In genomic region chr2:47539228-47539627, GRCh38 we compare ENCODE assay signal across 20 cellular contexts. TPM values are rescaled to one million over a fixed set of nuclear protein-coding genes. Genes with fewer than 3 reads are reported as not detected.
DNase-seq lines count a peak whose midpoint lies in the region; ATAC-seq and TF ChIP-seq lines count a peak whose summit lies in the region.
"Had no signal": no experiment of that assay in that cellular context is flagged by ENCODE, and none has a peak within 500 bp of the region (broad histone marks: within the 10 kb centered on the region; RNA-seq: fewer than 3 reads in every experiment).

No MANE protein-coding gene starts in this region.

- H3K4me1 Mint-ChIP-seq in chondrocyte (ENCODE audit: low read depth) (peaks cover 11% of the 10 kb centered on the region), neural crest cell (no peaks in the 10 kb centered on the region)
- H3K4me1 Mint-ChIP-seq: memory B cell; naive thymus-derived CD4-positive, alpha-beta T cell had no signal

- H3K79me2 ChIP-seq in Loucy (ENCODE audit: insufficient read depth, low read length) = no peaks in the 10 kb centered on the region

- H3K9me3 Mint-ChIP-seq in chondrocyte (ENCODE audit: low read depth) (no peaks in the 10 kb centered on the region), neural crest cell (no peaks in the 10 kb centered on the region)
- H3K9me3 Mint-ChIP-seq: dendritic cell treated with granulocyte-macrophage colony-stimulating factor and Interleukin-4, amounts not matched to agents 40 ng/mL and 50 ng/mL, for 4 days; naive thymus-derived CD4-positive, alpha-beta T cell had no signal

- no peaks in the 10 kb centered on the region for H3K36me3 ChIP-seq in Loucy (ENCODE audit: insufficient read depth, low read length)
- H3K36me3 ChIP-seq: heart right ventricle had no signal

- no peak overlapping the region for H3K4me2 ChIP-seq in Loucy (ENCODE audit: low read depth, low read length, poor library complexity, severe bottlenecking)

- no peaks in the 10 kb centered on the region for H4K20me1 ChIP-seq in Loucy (ENCODE audit: insufficient read depth, low read length, poor library complexity, severe bottlenecking)

- H3K4me1 ChIP-seq in Loucy (ENCODE audit: insufficient read depth, low read length, poor library complexity, severe bottlenecking) = peaks cover 7% of the 10 kb centered on the region

- no peak overlapping the region for H3K9ac ChIP-seq in Loucy (ENCODE audit: low read depth, low read length, poor library complexity, severe bottlenecking)

- no peaks in the 10 kb centered on the region for H3K9me2 ChIP-seq in Loucy (replicated peaks; ENCODE audit: low read depth, low read length)

- H2AFZ ChIP-seq in Loucy (ENCODE audit: low read length) = no peak overlapping the region

- H3K27me3 ChIP-seq in Loucy (ENCODE audit: insufficient read depth, low read length, poor library complexity, severe bottlenecking) = no peaks in the 10 kb centered on the region
- H3K27me3 ChIP-seq: heart right ventricle had no signal

- no peak overlapping the region for H3K4me3 ChIP-seq in Loucy (ENCODE audit: low read length, poor library complexity, severe bottlenecking)
- H3K4me3 ChIP-seq: heart right ventricle had no signal

- no peak overlapping the region for H3K27ac Mint-ChIP-seq in chondrocyte (ENCODE audit: unreplicated experiment)
- no peak overlapping the region for H3K27ac Mint-ChIP-seq in neural crest cell (ENCODE audit: unreplicated experiment)
- H3K27ac Mint-ChIP-seq: dendritic cell treated with granulocyte-macrophage colony-stimulating factor and Interleukin-4, amounts not matched to agents 40 ng/mL and 50 ng/mL, for 4 days; memory B cell had no signal

- no peak for DNase-seq in chondrocyte (ENCODE audit: low spot score)
- DNase-seq in neural crest cell (ENCODE audit: low read depth, low spot score) = no peak
- DNase-seq in OCI-M2 (lab: John Stamatoyannopoulos, UW; ENCODE audit: unreplicated experiment) = no peak
- no peak for DNase-seq in NCI-H82 (lab: John Stamatoyannopoulos, UW)
- DNase-seq: activated naive CD4-positive, alpha-beta T cell treated with Interleukin-2 at 50 U/mL for 16 hours; erythroblast; heart right ventricle; Kasumi-1; naive thymus-derived CD4-positive, alpha-beta T cell; NCI-H2171; NCI-H526 treated with DMSO at 0.1 percent for 48 hours; posterior cingulate gyrus; stimulated activated CD4-positive, alpha-beta T cell treated with anti-CD3 and anti-CD28 coated beads, Interleukin-2, amount 100 ng/mL, for 48 hours had no signal

- H3F3A ChIP-seq in Loucy (ENCODE audit: low read depth) = no peaks in the 10 kb centered on the region

- no peak for ATAC-seq in HG02973 (IDR thresholded peaks at IDR 0.05; ENCODE audit: unreplicated experiment)
- no peak for ATAC-seq in GM18907 (IDR thresholded peaks at IDR 0.05; ENCODE audit: unreplicated experiment)
- ATAC-seq: heart right ventricle; naive thymus-derived CD4-positive, alpha-beta T cell; Panc1 had no signal

- H3K27me3 Mint-ChIP-seq in chondrocyte (ENCODE audit: low read depth) = no peaks in the 10 kb centered on the region
- no peaks in the 10 kb centered on the region for H3K27me3 Mint-ChIP-seq in neural crest cell (ENCODE audit: low read depth)

- peak; percentile 45; the same call in 2 of the 3 replicates for TF ChIP-seq CTCF in GM12872 (IDR thresholded peaks at IDR 0.05; ENCODE audit: insufficient read depth, low read depth, low read length)
- TF ChIP-seq CTCF in Loucy (conservative IDR thresholded peaks at IDR 0.05; ENCODE audit: low read length) = peak; percentile 54
- TF ChIP-seq CTCF in chondrocyte (IDR thresholded peaks at IDR 0.05) = peak; percentile 33
- peak; percentile 39 for TF ChIP-seq CTCF in neural crest cell (conservative IDR thresholded peaks at IDR 0.05)

- H3K4me3 Mint-ChIP-seq in chondrocyte (ENCODE audit: unreplicated experiment) (no peak overlapping the region), neural crest cell (no peak overlapping the region)
- H3K4me3 Mint-ChIP-seq: dendritic cell treated with granulocyte-macrophage colony-stimulating factor and Interleukin-4, amounts not matched to agents 40 ng/mL and 50 ng/mL, for 4 days; memory B cell; naive thymus-derived CD4-positive, alpha-beta T cell had no signal

- no peaks in the 10 kb centered on the region for H3K9me3 ChIP-seq in Loucy (ENCODE audit: insufficient read depth, low read depth, low read length)
- H3K9me3 ChIP-seq: heart right ventricle had no signal

- H3K36me3 Mint-ChIP-seq in chondrocyte (ENCODE audit: low read depth) (no peaks in the 10 kb centered on the region), neural crest cell (ENCODE audit: low read depth) (no peaks in the 10 kb centered on the region)

RNA-seq across cellular contexts. Expression of gene KCNK12, which starts 31.6 kb away (rescaled TPM):
- not detected in 3 replicates for total RNA-seq in chondrocyte
- 0.05 and 0.19 TPM in 2 replicates for total RNA-seq in neural crest cell
